In the genomic region with DNA sequence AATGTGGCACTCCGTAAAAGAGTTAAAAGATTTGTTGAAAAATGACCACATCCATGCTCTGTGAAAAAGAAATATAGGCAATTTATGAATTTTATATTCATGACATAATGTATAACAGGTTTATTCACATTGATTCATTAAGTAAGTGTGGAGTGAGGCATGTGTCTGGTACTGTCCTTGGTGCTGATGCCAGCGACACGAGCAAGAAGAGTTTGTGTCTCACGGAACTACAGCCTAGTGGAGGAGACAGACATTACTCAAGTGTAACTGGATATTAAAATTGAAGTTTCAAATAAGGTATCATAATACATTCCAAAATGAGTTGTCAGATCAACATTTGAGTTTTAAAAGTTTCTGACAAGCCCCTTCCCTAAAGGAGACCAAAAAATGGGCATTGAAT, we compare ENCODE assay signal across 1 cellular context.
TF ChIP-seq lines count a peak whose summit lies in the region.

No MANE protein-coding gene starts in this region.

TF ChIP-seq in SK-N-SH treated with all-trans-retinoic acid at 6 μM for 48 hours, 23 proteins besides CTCF, POLR2A, EP300 and RAD21 (continued from another document):
- TF ChIP-seq, protein P1, sequence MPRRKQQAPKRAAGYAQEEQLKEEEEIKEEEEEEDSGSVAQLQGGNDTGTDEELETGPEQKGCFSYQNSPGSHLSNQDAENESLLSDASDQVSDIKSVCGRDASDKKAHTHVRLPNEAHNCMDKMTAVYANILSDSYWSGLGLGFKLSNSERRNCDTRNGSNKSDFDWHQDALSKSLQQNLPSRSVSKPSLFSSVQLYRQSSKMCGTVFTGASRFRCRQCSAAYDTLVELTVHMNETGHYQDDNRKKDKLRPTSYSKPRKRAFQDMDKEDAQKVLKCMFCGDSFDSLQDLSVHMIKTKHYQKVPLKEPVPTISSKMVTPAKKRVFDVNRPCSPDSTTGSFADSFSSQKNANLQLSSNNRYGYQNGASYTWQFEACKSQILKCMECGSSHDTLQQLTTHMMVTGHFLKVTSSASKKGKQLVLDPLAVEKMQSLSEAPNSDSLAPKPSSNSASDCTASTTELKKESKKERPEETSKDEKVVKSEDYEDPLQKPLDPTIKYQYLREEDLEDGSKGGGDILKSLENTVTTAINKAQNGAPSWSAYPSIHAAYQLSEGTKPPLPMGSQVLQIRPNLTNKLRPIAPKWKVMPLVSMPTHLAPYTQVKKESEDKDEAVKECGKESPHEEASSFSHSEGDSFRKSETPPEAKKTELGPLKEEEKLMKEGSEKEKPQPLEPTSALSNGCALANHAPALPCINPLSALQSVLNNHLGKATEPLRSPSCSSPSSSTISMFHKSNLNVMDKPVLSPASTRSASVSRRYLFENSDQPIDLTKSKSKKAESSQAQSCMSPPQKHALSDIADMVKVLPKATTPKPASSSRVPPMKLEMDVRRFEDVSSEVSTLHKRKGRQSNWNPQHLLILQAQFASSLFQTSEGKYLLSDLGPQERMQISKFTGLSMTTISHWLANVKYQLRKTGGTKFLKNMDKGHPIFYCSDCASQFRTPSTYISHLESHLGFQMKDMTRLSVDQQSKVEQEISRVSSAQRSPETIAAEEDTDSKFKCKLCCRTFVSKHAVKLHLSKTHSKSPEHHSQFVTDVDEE (CRISPR knock-in tag; IDR thresholded peaks at IDR 0.05) = no peak
- no peak for TF ChIP-seq ESRRG (CRISPR knock-in tag; IDR thresholded peaks at IDR 0.05)
- no peak for TF ChIP-seq CSDC2 (CRISPR knock-in tag; IDR thresholded peaks at IDR 0.05)
- no peak for TF ChIP-seq ZC3H10 (CRISPR knock-in tag; IDR thresholded peaks at IDR 0.05)
- TF ChIP-seq GLIS3 (CRISPR knock-in tag; IDR thresholded peaks at IDR 0.05) = no peak
